ENCODE assay signal across 1 cellular context in genomic region chr3:101676765-101677435, GRCh38.
TF ChIP-seq lines count a peak whose summit lies in the region.

A gene with protein sequence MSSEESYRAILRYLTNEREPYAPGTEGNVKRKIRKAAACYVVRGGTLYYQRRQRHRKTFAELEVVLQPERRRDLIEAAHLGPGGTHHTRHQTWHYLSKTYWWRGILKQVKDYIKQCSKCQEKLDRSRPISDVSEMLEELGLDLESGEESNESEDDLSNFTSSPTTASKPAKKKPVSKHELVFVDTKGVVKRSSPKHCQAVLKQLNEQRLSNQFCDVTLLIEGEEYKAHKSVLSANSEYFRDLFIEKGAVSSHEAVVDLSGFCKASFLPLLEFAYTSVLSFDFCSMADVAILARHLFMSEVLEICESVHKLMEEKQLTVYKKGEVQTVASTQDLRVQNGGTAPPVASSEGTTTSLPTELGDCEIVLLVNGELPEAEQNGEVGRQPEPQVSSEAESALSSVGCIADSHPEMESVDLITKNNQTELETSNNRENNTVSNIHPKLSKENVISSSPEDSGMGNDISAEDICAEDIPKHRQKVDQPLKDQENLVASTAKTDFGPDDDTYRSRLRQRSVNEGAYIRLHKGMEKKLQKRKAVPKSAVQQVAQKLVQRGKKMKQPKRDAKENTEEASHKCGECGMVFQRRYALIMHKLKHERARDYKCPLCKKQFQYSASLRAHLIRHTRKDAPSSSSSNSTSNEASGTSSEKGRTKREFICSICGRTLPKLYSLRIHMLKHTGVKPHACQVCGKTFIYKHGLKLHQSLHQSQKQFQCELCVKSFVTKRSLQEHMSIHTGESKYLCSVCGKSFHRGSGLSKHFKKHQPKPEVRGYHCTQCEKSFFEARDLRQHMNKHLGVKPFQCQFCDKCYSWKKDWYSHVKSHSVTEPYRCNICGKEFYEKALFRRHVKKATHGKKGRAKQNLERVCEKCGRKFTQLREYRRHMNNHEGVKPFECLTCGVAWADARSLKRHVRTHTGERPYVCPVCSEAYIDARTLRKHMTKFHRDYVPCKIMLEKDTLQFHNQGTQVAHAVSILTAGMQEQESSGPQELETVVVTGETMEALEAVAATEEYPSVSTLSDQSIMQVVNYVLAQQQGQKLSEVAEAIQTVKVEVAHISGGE (minus strand): TSS chr3:101677132. CDS start chr3:101676914, 218 bp downstream.

TF ChIP-seq in HepG2, 621 proteins besides CTCF, POLR2A, EP300 and RAD21 (continued from another document and continues in another):
- TF ChIP-seq ARID4A (CRISPR knock-in tag; IDR thresholded peaks at IDR 0.05; ENCODE audit: borderline replicate concordance) (peak; percentile 79; the same call in 1 of the 2 replicates), RAD51 (IDR thresholded peaks at IDR 0.05; ENCODE audit: borderline replicate concordance) (no peak), ZNF558 (CRISPR knock-in tag; IDR thresholded peaks at IDR 0.05; ENCODE audit: borderline replicate concordance) (no peak), NR1H2 (CRISPR knock-in tag; IDR thresholded peaks at IDR 0.05; ENCODE audit: borderline replicate concordance, low read depth) (no peak), ZNF496 (CRISPR knock-in tag; IDR thresholded peaks at IDR 0.05; ENCODE audit: insufficient replicate concordance) (no peak), ZNF580 (CRISPR knock-in tag; IDR thresholded peaks at IDR 0.05; ENCODE audit: borderline replicate concordance, low read depth) (no peak), THYN1 (CRISPR knock-in tag; IDR thresholded peaks at IDR 0.05; ENCODE audit: borderline replicate concordance, low read depth) (no peak), PTBP1 (IDR thresholded peaks at IDR 0.05; ENCODE audit: low read depth, low read length, poor library complexity, severe bottlenecking) (no peak), ZNF562 (CRISPR knock-in tag; IDR thresholded peaks at IDR 0.05; ENCODE audit: borderline replicate concordance) (no peak), PRPF4 (IDR thresholded peaks at IDR 0.05; ENCODE audit: low read depth, low read length, poor library complexity, severe bottlenecking) (no peak), PBX3 (CRISPR knock-in tag; IDR thresholded peaks at IDR 0.05; ENCODE audit: borderline replicate concordance) (no peak), SNAPC4 (CRISPR knock-in tag; IDR thresholded peaks at IDR 0.05) (peak; percentile 38; the same call in 1 of the 2 replicates), BRF2 (CRISPR knock-in tag; IDR thresholded peaks at IDR 0.05) (no peak), YEATS4 (CRISPR knock-in tag; IDR thresholded peaks at IDR 0.05; ENCODE audit: borderline replicate concordance) (peak; percentile 91), ZNF33A (CRISPR knock-in tag; IDR thresholded peaks at IDR 0.05; ENCODE audit: borderline replicate concordance) (no peak), ZC3H13 (CRISPR knock-in tag; IDR thresholded peaks at IDR 0.05) (no peak), ZNF367 (CRISPR knock-in tag; IDR thresholded peaks at IDR 0.05; ENCODE audit: borderline replicate concordance) (no peak)
- TF ChIP-seq, protein P1, sequence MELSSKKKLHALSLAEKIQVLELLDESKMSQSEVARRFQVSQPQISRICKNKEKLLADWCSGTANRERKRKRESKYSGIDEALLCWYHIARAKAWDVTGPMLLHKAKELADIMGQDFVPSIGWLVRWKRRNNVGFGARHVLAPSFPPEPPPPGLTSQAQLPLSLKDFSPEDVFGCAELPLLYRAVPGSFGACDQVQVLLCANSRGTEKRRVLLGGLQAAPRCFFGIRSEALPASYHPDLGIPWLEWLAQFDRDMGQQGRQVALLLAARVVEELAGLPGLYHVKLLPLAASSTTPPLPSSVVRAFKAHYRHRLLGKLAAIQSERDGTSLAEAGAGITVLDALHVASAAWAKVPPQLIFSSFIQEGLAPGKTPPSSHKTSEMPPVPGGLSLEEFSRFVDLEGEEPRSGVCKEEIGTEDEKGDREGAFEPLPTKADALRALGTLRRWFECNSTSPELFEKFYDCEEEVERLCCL (CRISPR knock-in tag; IDR thresholded peaks at IDR 0.05; ENCODE audit: borderline replicate concordance), result no peak; the same call in 1 of the 2 replicates
- TF ChIP-seq, protein P2, sequence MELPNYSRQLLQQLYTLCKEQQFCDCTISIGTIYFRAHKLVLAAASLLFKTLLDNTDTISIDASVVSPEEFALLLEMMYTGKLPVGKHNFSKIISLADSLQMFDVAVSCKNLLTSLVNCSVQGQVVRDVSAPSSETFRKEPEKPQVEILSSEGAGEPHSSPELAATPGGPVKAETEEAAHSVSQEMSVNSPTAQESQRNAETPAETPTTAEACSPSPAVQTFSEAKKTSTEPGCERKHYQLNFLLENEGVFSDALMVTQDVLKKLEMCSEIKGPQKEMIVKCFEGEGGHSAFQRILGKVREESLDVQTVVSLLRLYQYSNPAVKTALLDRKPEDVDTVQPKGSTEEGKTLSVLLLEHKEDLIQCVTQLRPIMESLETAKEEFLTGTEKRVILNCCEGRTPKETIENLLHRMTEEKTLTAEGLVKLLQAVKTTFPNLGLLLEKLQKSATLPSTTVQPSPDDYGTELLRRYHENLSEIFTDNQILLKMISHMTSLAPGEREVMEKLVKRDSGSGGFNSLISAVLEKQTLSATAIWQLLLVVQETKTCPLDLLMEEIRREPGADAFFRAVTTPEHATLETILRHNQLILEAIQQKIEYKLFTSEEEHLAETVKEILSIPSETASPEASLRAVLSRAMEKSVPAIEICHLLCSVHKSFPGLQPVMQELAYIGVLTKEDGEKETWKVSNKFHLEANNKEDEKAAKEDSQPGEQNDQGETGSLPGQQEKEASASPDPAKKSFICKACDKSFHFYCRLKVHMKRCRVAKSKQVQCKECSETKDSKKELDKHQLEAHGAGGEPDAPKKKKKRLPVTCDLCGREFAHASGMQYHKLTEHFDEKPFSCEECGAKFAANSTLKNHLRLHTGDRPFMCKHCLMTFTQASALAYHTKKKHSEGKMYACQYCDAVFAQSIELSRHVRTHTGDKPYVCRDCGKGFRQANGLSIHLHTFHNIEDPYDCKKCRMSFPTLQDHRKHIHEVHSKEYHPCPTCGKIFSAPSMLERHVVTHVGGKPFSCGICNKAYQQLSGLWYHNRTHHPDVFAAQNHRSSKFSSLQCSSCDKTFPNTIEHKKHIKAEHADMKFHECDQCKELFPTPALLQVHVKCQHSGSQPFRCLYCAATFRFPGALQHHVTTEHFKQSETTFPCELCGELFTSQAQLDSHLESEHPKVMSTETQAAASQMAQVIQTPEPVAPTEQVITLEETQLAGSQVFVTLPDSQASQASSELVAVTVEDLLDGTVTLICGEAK (IDR thresholded peaks at IDR 0.05), result peak; percentile 87
- TF ChIP-seq, protein P2 (CRISPR knock-in tag; IDR thresholded peaks at IDR 0.05), result peak; percentile 7; the same call in 1 of the 2 replicates
